In the genomic region with DNA sequence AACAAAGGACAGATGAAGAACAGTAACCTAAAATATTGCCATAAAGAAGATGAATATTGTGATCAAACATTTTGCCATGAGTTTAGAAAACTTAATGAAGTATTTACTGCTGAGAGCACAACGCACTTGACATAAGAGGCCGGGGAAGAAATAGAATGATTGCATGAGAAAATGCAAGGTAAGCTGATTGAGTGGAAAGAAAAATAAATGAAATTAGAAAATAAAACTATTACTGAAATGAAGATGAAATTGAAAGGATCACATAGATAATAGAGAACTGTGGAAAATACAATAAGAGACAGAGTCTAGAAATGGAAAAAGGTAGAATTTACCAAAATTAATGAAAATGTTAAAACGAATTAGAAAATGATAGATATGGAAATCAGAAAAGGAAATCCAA, we compare ENCODE assay signal across 17 cellular contexts. TPM values are rescaled to one million over a fixed set of nuclear protein-coding genes. Genes with fewer than 3 reads are reported as not detected.
DNase-seq lines count a peak whose midpoint lies in the region; ATAC-seq and TF ChIP-seq lines count a peak whose summit lies in the region.
"Had no signal": no experiment of that assay in that cellular context is flagged by ENCODE, and none has a peak within 500 bp of the region (broad histone marks: within the 10 kb centered on the region; RNA-seq: fewer than 3 reads in every experiment).

No MANE protein-coding gene starts in this region.

- no peaks in the 10 kb centered on the region for H3K27me3 ChIP-seq in IMR-90 (ENCODE audit: control insufficient read depth, insufficient read depth, low read length)
- no peaks in the 10 kb centered on the region for H3K27me3 ChIP-seq in neutrophil
- H3K27me3 ChIP-seq: foreskin keratinocyte, transverse colon had no signal

- TF ChIP-seq CTCF in IMR-90 (conservative IDR thresholded peaks at IDR 0.05; ENCODE audit: low read depth, low read length) (no peak), neutrophil (IDR thresholded peaks at IDR 0.05) (no peak), lower leg skin (IDR thresholded peaks at IDR 0.05) (no peak)

- no peak overlapping the region for H3K27ac ChIP-seq in IMR-90 (ENCODE audit: insufficient read depth, low read length)
- peak overlapping the region; percentile 61 for H3K27ac ChIP-seq in neutrophil
- H3K27ac ChIP-seq: C4-2B, foreskin keratinocyte, prostate gland, transverse colon had no signal

- no TSS peak for BruUV-seq in IMR-90 (replicated peaks; lab: Mats Ljungman, UMichigan)

- no peak for TF ChIP-seq POLR2A in IMR-90 (IDR thresholded peaks at IDR 0.05; ENCODE audit: low read depth, low read length)
- TF ChIP-seq POLR2A in lower leg skin (IDR thresholded peaks at IDR 0.05) = no peak

- H2AFZ ChIP-seq in IMR-90 (replicated peaks; ENCODE audit: low read length, poor library complexity) = no peak overlapping the region

- TF ChIP-seq RAD21 in IMR-90 (IDR thresholded peaks at IDR 0.05; ENCODE audit: low read length) = no peak

- H4K20me1 ChIP-seq in IMR-90 (ENCODE audit: insufficient read depth, low read length) = peaks cover 47% of the 10 kb centered on the region

- H3K4me3 Mint-ChIP-seq in activated CD4-positive, alpha-beta T cell treated with anti-CD3 and anti-CD28 coated beads, Interleukin-2, amount 10 ng/mL, durations not matched to agents 24 days and 14 days = peak overlapping the region; percentile 73
- peak overlapping the region; percentile 69 for H3K4me3 Mint-ChIP-seq in activated naive CD8-positive, alpha-beta T cell treated with anti-CD3 and anti-CD28 coated beads, Interleukin-2, amount 10 ng/mL, durations not matched to agents 7 days and 5 days
- H3K4me3 Mint-ChIP-seq: stimulated activated memory B cell treated with anti-CD40 and anti-IgM and Interleukin-4, amounts not matched to agents 10 μg/mL and 1 μg/mL and 100 μg/mL, for 72 hours had no signal

- H3K14ac ChIP-seq in IMR-90 (replicated peaks; ENCODE audit: low read depth, low read length) = no peak overlapping the region

- H4K5ac ChIP-seq in IMR-90 (ENCODE audit: low read depth, low read length) = no peak overlapping the region

- no peak overlapping the region for H2AK5ac ChIP-seq in IMR-90 (ENCODE audit: low read depth, low read length)

- no peak overlapping the region for H3K4ac ChIP-seq in IMR-90 (ENCODE audit: low read depth, low read length)

- in situ Hi-C loops in IMR-90 (cut with MboI; ENCODE audit: low sequenced_read_pairs) = no loop called here

- 100% methylated on average over 1 of the region's 3 CpGs; no CpG with 5 or more reads in 1 of the 2 experiments for whole genome bisulfite sequencing in IMR-90 (ENCODE audit: extremely low coverage in 2 of 2, insufficient read length in 1 of 2), 2 experiments
- WGBS in lower leg skin, 2 donors = 90 to 91% methylated on average over 3 of the region's 3 CpGs

- no peak overlapping the region for H3K4me2 ChIP-seq in IMR-90 (ENCODE audit: low read depth, low read length)

- no peak for ATAC-seq in IMR-90 (ENCODE audit: low read depth)
- no peak for ATAC-seq in activated naive CD8-positive, alpha-beta T cell treated with anti-CD3 and anti-CD28 coated beads, Interleukin-2, amount 10 ng/mL, durations not matched to agents 7 days and 5 days (ENCODE audit: low read depth)
- ATAC-seq: stimulated activated memory B cell treated with anti-CD40 and anti-IgM and Interleukin-4, amounts not matched to agents 10 μg/mL and 1 μg/mL and 100 μg/mL, for 72 hours had no signal

- H3K4me3 ChIP-seq in IMR-90 (ENCODE audit: insufficient read depth, low read depth, low read length) = no peak overlapping the region
- H3K4me3 ChIP-seq in neutrophil (ENCODE audit: low read depth in 1 of 2, low read length in 1 of 2) = no peak overlapping the region
- no peak overlapping the region for H3K4me3 ChIP-seq in lower leg skin (ENCODE audit: low read depth, poor library complexity, severe bottlenecking)
- H3K4me3 ChIP-seq: prostate gland, transverse colon had no signal

- no peak overlapping the region for H4K91ac ChIP-seq in IMR-90 (ENCODE audit: insufficient read depth, low read depth, low read length)

- H3K4me1 ChIP-seq in IMR-90 (ENCODE audit: control insufficient read depth, insufficient read depth, low read length) = peaks cover 5% of the 10 kb centered on the region
- H3K4me1 ChIP-seq in neutrophil (ENCODE audit: control insufficient read depth in 1 of 2, insufficient read depth in 1 of 2, low read depth in 1 of 2, low read length in 1 of 2) = peaks cover 6 to 9% of the 10 kb centered on the region in 2 experiments
- H3K4me1 ChIP-seq: prostate gland had no signal

- H2BK5ac ChIP-seq in IMR-90 (ENCODE audit: low read depth, low read length, poor library complexity, severe bottlenecking) = peak overlapping the region; percentile 55

- POLR2A ChIA-PET in IMR-90 (lab: Charles Lee; ENCODE audit: unreplicated experiment) = interaction anchor here (0.5 kb wide), 1 partner anchor 65 kb away, joined by 3 read pairs; no protein-coding TSS in a partner anchor
- POLR2A ChIA-PET in activated naive CD8-positive, alpha-beta T cell treated with anti-CD3 and anti-CD28 coated beads, Interleukin-2, amount 10 ng/mL, durations not matched to agents 7 days and 5 days (lab: Charles Lee) = interaction anchor here (1.0 to 1.9 kb wide), 2 partner anchors 10 to 814 kb away, joined by 4 to 19 read pairs; a partner anchor contains a TSS

- no peak overlapping the region for H3K18ac ChIP-seq in IMR-90 (ENCODE audit: low read depth, low read length)

- intact Hi-C loops in activated CD4-positive, alpha-beta T cell treated with anti-CD3 and anti-CD28 coated beads, Interleukin-2, amount 10 ng/mL, durations not matched to agents 24 days and 14 days (cut with micrococcal nuclease) = no loop called here
- intact Hi-C loops in IMR-90 (cut with micrococcal nuclease) = loop anchor here (2.0 kb wide), 1 partner anchor 27 kb away; no protein-coding TSS in a partner anchor
- intact Hi-C loops in lower leg skin (cut with DNase I; ENCODE audit: low total_unique reads) = no loop called here

- peaks cover 8% of the 10 kb centered on the region; the same call in 1 of the 2 replicates for H3K9me1 ChIP-seq in IMR-90 (ENCODE audit: insufficient read depth, low read length)

- H3K36me3 ChIP-seq in IMR-90 (ENCODE audit: control insufficient read depth, insufficient read depth, low read length) (peaks cover 19% of the 10 kb centered on the region), neutrophil (peaks cover 58% of the 10 kb centered on the region)
- H3K36me3 ChIP-seq: prostate gland had no signal

- peaks cover 52% of the 10 kb centered on the region for H3K36me3 Mint-ChIP-seq in activated CD4-positive, alpha-beta T cell treated with anti-CD3 and anti-CD28 coated beads, Interleukin-2, amount 10 ng/mL, durations not matched to agents 24 days and 14 days (ENCODE audit: low read depth)
- peaks cover 43% of the 10 kb centered on the region for H3K36me3 Mint-ChIP-seq in activated naive CD8-positive, alpha-beta T cell treated with anti-CD3 and anti-CD28 coated beads, Interleukin-2, amount 10 ng/mL, durations not matched to agents 7 days and 5 days

- peaks cover 17 to 43% of the 10 kb centered on the region in 2 experiments; a peak in 3 of 4 replicates for H3K79me1 ChIP-seq in IMR-90 (ENCODE audit: low read depth in 1 of 2, low read length in 2 of 2)

- H3K9ac ChIP-seq in IMR-90 (ENCODE audit: low read depth, low read length) = no peak overlapping the region

- H3K9me3 Mint-ChIP-seq in activated CD4-positive, alpha-beta T cell treated with anti-CD3 and anti-CD28 coated beads, Interleukin-2, amount 10 ng/mL, durations not matched to agents 24 days and 14 days = no peaks in the 10 kb centered on the region
- no peaks in the 10 kb centered on the region for H3K9me3 Mint-ChIP-seq in activated naive CD8-positive, alpha-beta T cell treated with anti-CD3 and anti-CD28 coated beads, Interleukin-2, amount 10 ng/mL, durations not matched to agents 7 days and 5 days
- H3K9me3 Mint-ChIP-seq: stimulated activated memory B cell treated with anti-CD40 and anti-IgM and Interleukin-4, amounts not matched to agents 10 μg/mL and 1 μg/mL and 100 μg/mL, for 72 hours had no signal

- peak overlapping the region; percentile 87 for H3K27ac Mint-ChIP-seq in activated CD4-positive, alpha-beta T cell treated with anti-CD3 and anti-CD28 coated beads, Interleukin-2, amount 10 ng/mL, durations not matched to agents 24 days and 14 days
- H3K27ac Mint-ChIP-seq in activated naive CD8-positive, alpha-beta T cell treated with anti-CD3 and anti-CD28 coated beads, Interleukin-2, amount 10 ng/mL, durations not matched to agents 7 days and 5 days = peak overlapping the region; percentile 88
- H3K27ac Mint-ChIP-seq: stimulated activated memory B cell treated with anti-CD40 and anti-IgM and Interleukin-4, amounts not matched to agents 10 μg/mL and 1 μg/mL and 100 μg/mL, for 72 hours had no signal

- H3K4me1 Mint-ChIP-seq in activated CD4-positive, alpha-beta T cell treated with anti-CD3 and anti-CD28 coated beads, Interleukin-2, amount 10 ng/mL, durations not matched to agents 24 days and 14 days = peaks cover 45% of the 10 kb centered on the region
- H3K4me1 Mint-ChIP-seq in activated naive CD8-positive, alpha-beta T cell treated with anti-CD3 and anti-CD28 coated beads, Interleukin-2, amount 10 ng/mL, durations not matched to agents 7 days and 5 days = peaks cover 27% of the 10 kb centered on the region

- H3K27me3 Mint-ChIP-seq in activated CD4-positive, alpha-beta T cell treated with anti-CD3 and anti-CD28 coated beads, Interleukin-2, amount 10 ng/mL, durations not matched to agents 24 days and 14 days = no peaks in the 10 kb centered on the region
- no peaks in the 10 kb centered on the region for H3K27me3 Mint-ChIP-seq in activated naive CD8-positive, alpha-beta T cell treated with anti-CD3 and anti-CD28 coated beads, Interleukin-2, amount 10 ng/mL, durations not matched to agents 7 days and 5 days
- H3K27me3 Mint-ChIP-seq: stimulated activated memory B cell treated with anti-CD40 and anti-IgM and Interleukin-4, amounts not matched to agents 10 μg/mL and 1 μg/mL and 100 μg/mL, for 72 hours had no signal

- dilution Hi-C loops in IMR-90 (cut with HindIII; ENCODE audit: low sequenced_read_pairs, unreplicated experiment) = no loop called here

- no peak overlapping the region for H3K56ac ChIP-seq in IMR-90 (ENCODE audit: extremely low read depth, insufficient read depth, low read length)

- H3K9me3 ChIP-seq in IMR-90 (ENCODE audit: control insufficient read depth, insufficient read depth, low read length) (no peaks in the 10 kb centered on the region), neutrophil (no peaks in the 10 kb centered on the region)
- H3K9me3 ChIP-seq: prostate gland, transverse colon had no signal

- no peak overlapping the region for H2AK9ac ChIP-seq in IMR-90 (replicated peaks; ENCODE audit: low read depth, low read length, poor library complexity)

- no peak for DNase-seq in activated CD4-positive, alpha-beta T cell treated with anti-CD3 and anti-CD28 coated beads, Interleukin-2, amount 10 ng/mL, durations not matched to agents 24 days and 14 days
- DNase-seq in activated CD4-positive, alpha-beta T cell treated with anti-CD3 and anti-CD28 coated beads, Interleukin-2, amount 50 U/mL, for 1 hour = no peak
- no peak for DNase-seq in IMR-90
- DNase-seq in activated naive CD8-positive, alpha-beta T cell treated with anti-CD3 and anti-CD28 coated beads, Interleukin-2, amount 10 ng/mL, durations not matched to agents 7 days and 5 days = no peak
- no peak for DNase-seq in lower leg skin (ENCODE audit: low spot score in 2 of 2)
- no peak for DNase-seq in NCI-H2227 (lab: John Stamatoyannopoulos, UW; ENCODE audit: unreplicated experiment)
- no peak for DNase-seq in RKO (ENCODE audit: low spot score)
- DNase-seq: amniotic stem cell, cerebellar nuclear complex, NCI-H748 treated with DMSO at 0.1 percent for 48 hours, SW 1271, transverse colon had no signal

- CTCF ChIA-PET in IMR-90 (lab: Yijun Ruan, JAX) = interaction anchor here (0.7 to 0.8 kb wide), 2 partner anchors 10 to 36 kb away, joined by 3 to 4 read pairs; a partner anchor contains a TSS

- no peak overlapping the region for H2BK120ac ChIP-seq in IMR-90 (ENCODE audit: low read depth, low read length)

- H4K8ac ChIP-seq in IMR-90 (ENCODE audit: low read depth in 2 of 2, low read length in 2 of 2) = no peak overlapping the region

- no peak overlapping the region for H3K23ac ChIP-seq in IMR-90 (ENCODE audit: low read depth, low read length)

- H2BK15ac ChIP-seq in IMR-90 (ENCODE audit: low read depth, low read length) = no peak overlapping the region

- H2BK20ac ChIP-seq in IMR-90 (ENCODE audit: low read depth, low read length) = no peak overlapping the region

RNA-seq across cellular contexts. Expression of a gene that starts 10.1 kb away (rescaled TPM):
- total RNA-seq in activated CD4-positive, alpha-beta T cell treated with anti-CD3 and anti-CD28 coated beads, Interleukin-2, amount 10 ng/mL, durations not matched to agents 24 days and 14 days = 55.4 and 58.3 TPM in 2 replicates
- total RNA-seq in IMR-90 (2012; rRNA removed) (17.6 and 53.0 TPM in 2 replicates), lower leg skin (100 to 1,000 TPM in 1 of 4 donors, 10 to 100 TPM in 3; 39.9 to 102 (median 66.4) TPM)
- 29.1 and 38.8 TPM in 2 replicates for polyA plus RNA-seq in IMR-90 (2012; rRNA removed)
- 1.9 and 2.4 TPM in 2 replicates for polyA plus RNA-seq in IMR-90 (2012; cell fraction: cytosol; rRNA removed)
- polyA plus RNA-seq in IMR-90 (2012; cell fraction: nucleus; rRNA removed; ENCODE audit: low replicate concordance) = 0.76 and 10.9 TPM in 2 replicates
- total RNA-seq in activated naive CD8-positive, alpha-beta T cell treated with anti-CD3 and anti-CD28 coated beads, Interleukin-2, amount 10 ng/mL, durations not matched to agents 7 days and 5 days = 10 to 100 TPM; 64.0 to 69.6 TPM
